Comparison of ENCODE assay signal across 1 cellular context in genomic region chr11:123487157-123487744, GRCh38.
TF ChIP-seq lines count a peak whose summit lies in the region.

No MANE protein-coding gene starts in this region.

TF ChIP-seq in GM23338, 12 proteins besides CTCF, POLR2A, EP300 and RAD21 (continued from another document):
- TF ChIP-seq, protein P1, sequence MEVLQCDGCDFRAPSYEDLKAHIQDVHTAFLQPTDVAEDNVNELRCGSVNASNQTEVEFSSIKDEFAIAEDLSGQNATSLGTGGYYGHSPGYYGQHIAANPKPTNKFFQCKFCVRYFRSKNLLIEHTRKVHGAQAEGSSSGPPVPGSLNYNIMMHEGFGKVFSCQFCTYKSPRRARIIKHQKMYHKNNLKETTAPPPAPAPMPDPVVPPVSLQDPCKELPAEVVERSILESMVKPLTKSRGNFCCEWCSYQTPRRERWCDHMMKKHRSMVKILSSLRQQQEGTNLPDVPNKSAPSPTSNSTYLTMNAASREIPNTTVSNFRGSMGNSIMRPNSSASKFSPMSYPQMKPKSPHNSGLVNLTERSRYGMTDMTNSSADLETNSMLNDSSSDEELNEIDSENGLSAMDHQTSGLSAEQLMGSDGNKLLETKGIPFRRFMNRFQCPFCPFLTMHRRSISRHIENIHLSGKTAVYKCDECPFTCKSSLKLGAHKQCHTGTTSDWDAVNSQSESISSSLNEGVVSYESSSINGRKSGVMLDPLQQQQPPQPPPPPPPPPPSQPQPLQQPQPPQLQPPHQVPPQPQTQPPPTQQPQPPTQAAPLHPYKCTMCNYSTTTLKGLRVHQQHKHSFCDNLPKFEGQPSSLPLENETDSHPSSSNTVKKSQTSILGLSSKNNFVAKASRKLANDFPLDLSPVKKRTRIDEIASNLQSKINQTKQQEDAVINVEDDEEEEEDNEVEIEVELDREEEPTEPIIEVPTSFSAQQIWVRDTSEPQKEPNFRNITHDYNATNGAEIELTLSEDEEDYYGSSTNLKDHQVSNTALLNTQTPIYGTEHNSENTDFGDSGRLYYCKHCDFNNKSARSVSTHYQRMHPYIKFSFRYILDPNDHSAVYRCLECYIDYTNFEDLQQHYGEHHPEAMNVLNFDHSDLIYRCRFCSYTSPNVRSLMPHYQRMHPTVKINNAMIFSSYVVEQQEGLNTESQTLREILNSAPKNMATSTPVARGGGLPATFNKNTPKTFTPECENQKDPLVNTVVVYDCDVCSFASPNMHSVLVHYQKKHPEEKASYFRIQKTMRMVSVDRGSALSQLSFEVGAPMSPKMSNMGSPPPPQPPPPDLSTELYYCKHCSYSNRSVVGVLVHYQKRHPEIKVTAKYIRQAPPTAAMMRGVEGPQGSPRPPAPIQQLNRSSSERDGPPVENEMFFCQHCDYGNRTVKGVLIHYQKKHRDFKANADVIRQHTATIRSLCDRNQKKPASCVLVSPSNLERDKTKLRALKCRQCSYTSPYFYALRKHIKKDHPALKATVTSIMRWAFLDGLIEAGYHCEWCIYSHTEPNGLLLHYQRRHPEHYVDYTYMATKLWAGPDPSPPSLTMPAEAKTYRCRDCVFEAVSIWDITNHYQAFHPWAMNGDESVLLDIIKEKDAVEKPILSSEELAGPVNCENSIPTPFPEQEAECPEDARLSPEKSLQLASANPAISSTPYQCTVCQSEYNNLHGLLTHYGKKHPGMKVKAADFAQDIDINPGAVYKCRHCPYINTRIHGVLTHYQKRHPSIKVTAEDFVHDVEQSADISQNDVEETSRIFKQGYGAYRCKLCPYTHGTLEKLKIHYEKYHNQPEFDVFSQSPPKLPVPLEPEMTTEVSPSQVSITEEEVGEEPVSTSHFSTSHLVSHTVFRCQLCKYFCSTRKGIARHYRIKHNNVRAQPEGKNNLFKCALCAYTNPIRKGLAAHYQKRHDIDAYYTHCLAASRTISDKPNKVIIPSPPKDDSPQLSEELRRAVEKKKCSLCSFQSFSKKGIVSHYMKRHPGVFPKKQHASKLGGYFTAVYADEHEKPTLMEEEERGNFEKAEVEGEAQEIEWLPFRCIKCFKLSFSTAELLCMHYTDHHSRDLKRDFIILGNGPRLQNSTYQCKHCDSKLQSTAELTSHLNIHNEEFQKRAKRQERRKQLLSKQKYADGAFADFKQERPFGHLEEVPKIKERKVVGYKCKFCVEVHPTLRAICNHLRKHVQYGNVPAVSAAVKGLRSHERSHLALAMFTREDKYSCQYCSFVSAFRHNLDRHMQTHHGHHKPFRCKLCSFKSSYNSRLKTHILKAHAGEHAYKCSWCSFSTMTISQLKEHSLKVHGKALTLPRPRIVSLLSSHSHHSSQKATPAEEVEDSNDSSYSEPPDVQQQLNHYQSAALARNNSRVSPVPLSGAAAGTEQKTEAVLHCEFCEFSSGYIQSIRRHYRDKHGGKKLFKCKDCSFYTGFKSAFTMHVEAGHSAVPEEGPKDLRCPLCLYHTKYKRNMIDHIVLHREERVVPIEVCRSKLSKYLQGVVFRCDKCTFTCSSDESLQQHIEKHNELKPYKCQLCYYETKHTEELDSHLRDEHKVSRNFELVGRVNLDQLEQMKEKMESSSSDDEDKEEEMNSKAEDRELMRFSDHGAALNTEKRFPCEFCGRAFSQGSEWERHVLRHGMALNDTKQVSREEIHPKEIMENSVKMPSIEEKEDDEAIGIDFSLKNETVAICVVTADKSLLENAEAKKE (CRISPR knock-in tag; IDR thresholded peaks at IDR 0.05), result no peak
- TF ChIP-seq EZH2 (IDR thresholded peaks at IDR 0.05; ENCODE audit: low read depth, unreplicated experiment), result no peak
- TF ChIP-seq ZNF114 (CRISPR knock-in tag; IDR thresholded peaks at IDR 0.05), result no peak
